ENCODE assay signal across 9 cellular contexts in the genomic region with DNA sequence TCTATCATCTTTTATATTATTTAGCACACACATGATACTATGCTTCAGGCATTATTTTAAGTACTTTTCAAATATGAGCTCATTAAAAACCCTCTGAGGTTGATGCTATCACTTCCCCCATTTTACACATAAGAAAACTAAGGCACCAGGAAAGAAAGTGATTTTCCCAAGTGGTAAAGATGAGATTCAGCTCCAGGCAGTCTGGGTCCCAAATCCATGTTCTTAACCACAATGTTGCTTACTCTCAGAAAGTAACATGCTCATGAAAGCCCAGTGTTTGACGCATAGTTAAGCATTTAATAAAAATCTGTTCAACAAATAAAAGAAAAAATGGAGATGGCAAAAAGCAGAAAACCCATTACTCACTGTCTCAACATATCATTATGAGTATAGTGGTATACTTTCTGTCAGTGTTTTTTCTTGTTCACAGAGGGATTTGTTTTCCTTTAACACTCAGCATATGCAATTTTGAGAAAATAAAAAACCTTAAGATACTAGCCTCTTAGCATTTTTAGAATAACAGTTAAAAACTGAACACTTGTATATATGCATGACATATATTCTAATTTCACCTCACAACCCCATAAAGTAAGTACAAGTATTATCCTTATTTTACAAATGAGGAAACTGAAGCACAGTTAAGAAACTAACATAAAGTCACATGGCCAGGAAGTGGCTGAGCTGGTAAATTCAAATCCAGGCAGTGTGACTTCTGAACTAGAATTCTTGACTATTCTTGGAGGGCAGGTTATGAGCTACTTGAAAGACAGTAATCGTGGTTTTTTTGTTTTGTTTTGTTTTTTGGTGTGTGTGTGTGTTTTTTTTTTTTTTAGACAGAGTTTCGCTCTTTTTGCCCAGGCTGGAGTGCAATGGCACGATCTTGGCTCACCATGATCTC. TPM values are rescaled to one million over a fixed set of nuclear protein-coding genes. Genes with fewer than 3 reads are reported as not detected.
A peak's percentile ranks its signal among the peaks of the same experiment; 100 is the strongest.
DNase-seq lines count a peak whose midpoint lies in the region; ATAC-seq and TF ChIP-seq lines count a peak whose summit lies in the region.
"Had no signal": no experiment of that assay in that cellular context is flagged by ENCODE, and none has a peak within 500 bp of the region (broad histone marks: within the 10 kb centered on the region; RNA-seq: fewer than 3 reads in every experiment).

No MANE protein-coding gene starts in this region.

- peak overlapping the region; percentile 54 for H3K4me3 Mint-ChIP-seq in CD4-positive, alpha-beta T cell

- no peak overlapping the region for H3K27ac ChIP-seq in CD4-positive, alpha-beta T cell (ENCODE audit: low read depth, low read length)

- peak overlapping the region; percentile 13 for H3K27ac Mint-ChIP-seq in CD4-positive, alpha-beta T cell

- POLR2A ChIA-PET in CD4-positive, alpha-beta T cell (lab: Charles Lee) = interaction anchor here (0.9 to 2.2 kb wide), 4 partner anchors 10 to 230 kb away, joined by 3 to 13 read pairs (median 8); partner anchors contain the start of genes HMG20A and PEAK1

- no peak for TF ChIP-seq CTCF in CD4-positive, alpha-beta T cell (IDR thresholded peaks at IDR 0.05)
- TF ChIP-seq CTCF in GM13976 (IDR thresholded peaks at IDR 0.05; ENCODE audit: borderline replicate concordance, control extremely low read depth, extremely low read depth, insufficient read depth, missing control alignments) = no peak

- CTCF ChIA-PET in CD4-positive, alpha-beta T cell (lab: Charles Lee) = interaction anchor here (0.7 kb wide), 1 partner anchor 393 kb away, joined by 3 read pairs; no protein-coding TSS in a partner anchor

- H3K9me3 Mint-ChIP-seq in CD4-positive, alpha-beta T cell = no peaks in the 10 kb centered on the region

- in situ Hi-C loops in GM13976 (cut with MboI; ENCODE audit: low sequenced_read_pairs, unreplicated experiment) = no loop called here

- peak in 1 of 10 experiments; percentile 5 for DNase-seq in CD4-positive, alpha-beta T cell
- DNase-seq in Kasumi-1 (lab: John Stamatoyannopoulos, UW) = peak; percentile 65 to 75
- DNase-seq in DMS 273 treated with DMSO at 0.1 percent for 48 hours (lab: John Stamatoyannopoulos, UW) = no peak
- no peak for DNase-seq in mucosa of gallbladder (ENCODE audit: low spot score)
- DNase-seq in T-helper 9 cell = no peak
- DNase-seq in GM13976 (ENCODE audit: low spot score) = no peak
- DNase-seq: NCI-H2029 had no signal

- intact Hi-C loops in CD4-positive, alpha-beta T cell (cut with DNase I, micrococcal nuclease) = loop anchor here in 1 of 2 experiments (1.0 kb wide), 1 partner anchor 11 kb away; the partner anchor contains the start of genes HMG20A and PEAK1

- no peaks in the 10 kb centered on the region for H3K27me3 ChIP-seq in CD4-positive, alpha-beta T cell (ENCODE audit: control insufficient read depth, insufficient read depth, low read length)

- peak; percentile 92 for ATAC-seq in CD4-positive, alpha-beta T cell (ENCODE audit: poor library complexity)
- ATAC-seq in GM21381 (IDR thresholded peaks at IDR 0.05; ENCODE audit: unreplicated experiment) = peak; percentile 76
- ATAC-seq in esophagus mucosa = peak; percentile 32

- H3K27me3 Mint-ChIP-seq in CD4-positive, alpha-beta T cell = no peaks in the 10 kb centered on the region

- peaks cover 36% of the 10 kb centered on the region for H3K4me1 Mint-ChIP-seq in CD4-positive, alpha-beta T cell (ENCODE audit: low read depth)

- H3K36me3 Mint-ChIP-seq in CD4-positive, alpha-beta T cell (ENCODE audit: low read depth) = no peaks in the 10 kb centered on the region

- no peaks in the 10 kb centered on the region for H3K9me3 ChIP-seq in CD4-positive, alpha-beta T cell (ENCODE audit: control insufficient read depth, low read length)

RNA-seq across cellular contexts. Expression of gene PEAK1, which starts 10.4 kb away (rescaled TPM):
- total RNA-seq in CD4-positive, alpha-beta T cell = 10 to 100 TPM in 1 of 2 experiments, 1 to 10 TPM in 1; 9.2 to 11.0 TPM
- total RNA-seq in esophagus mucosa (10.5 TPM), mucosa of gallbladder (62.1 TPM)

RNA-seq across cellular contexts. Expression of gene HMG20A, which starts 11.2 kb away (rescaled TPM):
- 10 to 100 TPM; 16.2 to 20.0 TPM for total RNA-seq in CD4-positive, alpha-beta T cell
- total RNA-seq in esophagus mucosa (12.6 TPM), mucosa of gallbladder (36.6 TPM)

Comparison
In these comparisons a context has a peak if more than half of its experiments do, and no peak if none do; other contexts are left out.
1. ATAC-seq: peak in every context shown above with its lines; median percentile 92 in CD4-positive, alpha-beta T cell; 76 in GM21381; 32 in esophagus mucosa.
2. DNase-seq: peak in Kasumi-1 (2 of 2); none in DMS 273 treated with DMSO at 0.1 percent for 48 hours (single experiment), mucosa of gallbladder (single experiment), T-helper 9 cell (single experiment) and GM13976 (single experiment).